In genomic region chr1:22131062-22131461, GRCh38 we compare ENCODE assay signal across 31 cellular contexts. TPM values are rescaled to one million over a fixed set of nuclear protein-coding genes. Genes with fewer than 3 reads are reported as not detected.
DNase-seq lines count a peak whose midpoint lies in the region; TF ChIP-seq lines count a peak whose summit lies in the region.
"Had no signal": no experiment of that assay in that cellular context is flagged by ENCODE, and none has a peak within 500 bp of the region (broad histone marks: within the 10 kb centered on the region; RNA-seq: fewer than 3 reads in every experiment).

No MANE protein-coding gene starts in this region.

- H3K9me3 Mint-ChIP-seq in activated naive CD8-positive, alpha-beta T cell treated with anti-CD3 and anti-CD28 coated beads for 36 hours = no peaks in the 10 kb centered on the region
- H3K9me3 Mint-ChIP-seq: CD14-positive monocyte; CD4-positive, alpha-beta memory T cell; CD4-positive, alpha-beta T cell; CD4-positive, CD25-positive, alpha-beta regulatory T cell; CD8-positive, alpha-beta memory T cell; CD8-positive, alpha-beta T cell had no signal

- no peaks in the 10 kb centered on the region for H3K27me3 ChIP-seq in H7 (ENCODE audit: control insufficient read depth, insufficient read depth, low read length)
- H3K27me3 ChIP-seq: BE2C; BLaER1; BLaER1 treated with 17β-estradiol and CSF1 and Interleukin-3, amounts not matched to agents 10 nM and 100 nM had no signal

- no peak for TF ChIP-seq CTCF in RWPE1 (conservative IDR thresholded peaks at IDR 0.05; ENCODE audit: low read depth)

- H3K4me1 Mint-ChIP-seq in activated naive CD8-positive, alpha-beta T cell treated with anti-CD3 and anti-CD28 coated beads for 36 hours = no peaks in the 10 kb centered on the region
- H3K4me1 Mint-ChIP-seq: B cell; CD8-positive, alpha-beta memory T cell had no signal

- POLR2A ChIA-PET in RWPE1 (lab: Yijun Ruan, JAX; ENCODE audit: low non-redundant PET) = no interaction called here

- DNase-seq in H7 (peak; percentile 37), RWPE1 (ENCODE audit: low spot score) (no peak), SKM-1 treated with dmso at 0.1 percent for 144 hours (lab: John Stamatoyannopoulos, UW; ENCODE audit: unreplicated experiment) (no peak)
- DNase-seq in activated naive CD8-positive, alpha-beta T cell treated with anti-CD3 and anti-CD28 coated beads for 36 hours = no peak
- DNase-seq: 8988T; ACHN; BE2C; C1 segment of cervical spinal cord; Caco-2; Calu3; CD4-positive, alpha-beta memory T cell; CD4-positive, alpha-beta T cell; CD4-positive, CD25-positive, alpha-beta regulatory T cell; CD8-positive, alpha-beta memory T cell; CD8-positive, alpha-beta T cell; COR-L47; DMS 273 treated with DMSO at 0.1 percent for 48 hours; DMS153; DMS53; DMS79; DMS79 treated with DMSO at 0.1 percent for 48 hours; DND-41; EL had no signal

- no peak overlapping the region for H3K4me3 Mint-ChIP-seq in activated naive CD8-positive, alpha-beta T cell treated with anti-CD3 and anti-CD28 coated beads for 36 hours
- H3K4me3 Mint-ChIP-seq: B cell; CD14-positive monocyte; CD4-positive, alpha-beta memory T cell; CD4-positive, alpha-beta T cell; CD4-positive, CD25-positive, alpha-beta regulatory T cell; CD8-positive, alpha-beta memory T cell; CD8-positive, alpha-beta T cell had no signal

- CTCF ChIA-PET in RWPE1 (lab: Yijun Ruan, JAX) = interaction anchor here (0.6 to 2.6 kb wide), 12 partner anchors 9 to 511 kb away, joined by 3 to 17 read pairs (median 3); no protein-coding TSS in a partner anchor

- H3K36me3 Mint-ChIP-seq in activated naive CD8-positive, alpha-beta T cell treated with anti-CD3 and anti-CD28 coated beads for 36 hours = no peaks in the 10 kb centered on the region
- H3K36me3 Mint-ChIP-seq: CD14-positive monocyte; CD4-positive, alpha-beta memory T cell; CD8-positive, alpha-beta memory T cell; CD8-positive, alpha-beta T cell had no signal

- H3K27ac ChIP-seq in RWPE1 = peak overlapping the region; percentile 99
- H3K27ac ChIP-seq: 22Rv1; A549; BLaER1; BLaER1 treated with 17β-estradiol and CSF1 and Interleukin-3, amounts not matched to agents 10 nM and 100 nM; C4-2B had no signal

- H3K4me3 ChIP-seq in H7 (ENCODE audit: insufficient read depth, low read depth, low read length) = no peak overlapping the region
- H3K4me3 ChIP-seq: A549; BLaER1; BLaER1 treated with 17β-estradiol and CSF1 and Interleukin-3, amounts not matched to agents 10 nM and 100 nM had no signal

- no peak overlapping the region for H3K27ac Mint-ChIP-seq in activated naive CD8-positive, alpha-beta T cell treated with anti-CD3 and anti-CD28 coated beads for 36 hours
- H3K27ac Mint-ChIP-seq: B cell; CD14-positive monocyte; CD4-positive, alpha-beta T cell; CD8-positive, alpha-beta T cell had no signal

- peaks cover 4% of the 10 kb centered on the region for H3K27me3 Mint-ChIP-seq in activated naive CD8-positive, alpha-beta T cell treated with anti-CD3 and anti-CD28 coated beads for 36 hours
- H3K27me3 Mint-ChIP-seq: CD4-positive, alpha-beta memory T cell had no signal

- no peaks in the 10 kb centered on the region for H3K36me3 ChIP-seq in H7 (replicated peaks; ENCODE audit: control insufficient read depth, insufficient read depth, low read length)
- H3K36me3 ChIP-seq: BE2C; BLaER1; BLaER1 treated with 17β-estradiol and CSF1 and Interleukin-3, amounts not matched to agents 10 nM and 100 nM had no signal

RNA-seq across cellular contexts. Expression of gene WNT4, which starts 11.8 kb away (rescaled TPM):
- 0.33 and 0.94 TPM in 2 replicates for total RNA-seq in H7 (2014; rRNA removed; shearing (Covaris generic))
- total RNA-seq in activated naive CD8-positive, alpha-beta T cell treated with anti-CD3 and anti-CD28 coated beads for 36 hours = not detected
- total RNA-seq: A673; B cell; CD4-positive, alpha-beta memory T cell; CD4-positive, alpha-beta T cell; CD4-positive, CD25-positive, alpha-beta regulatory T cell; CD8-positive, alpha-beta memory T cell; CD8-positive, alpha-beta T cell had no signal
